Comparison of ENCODE assay signal across 22 cellular contexts in the genomic region with DNA sequence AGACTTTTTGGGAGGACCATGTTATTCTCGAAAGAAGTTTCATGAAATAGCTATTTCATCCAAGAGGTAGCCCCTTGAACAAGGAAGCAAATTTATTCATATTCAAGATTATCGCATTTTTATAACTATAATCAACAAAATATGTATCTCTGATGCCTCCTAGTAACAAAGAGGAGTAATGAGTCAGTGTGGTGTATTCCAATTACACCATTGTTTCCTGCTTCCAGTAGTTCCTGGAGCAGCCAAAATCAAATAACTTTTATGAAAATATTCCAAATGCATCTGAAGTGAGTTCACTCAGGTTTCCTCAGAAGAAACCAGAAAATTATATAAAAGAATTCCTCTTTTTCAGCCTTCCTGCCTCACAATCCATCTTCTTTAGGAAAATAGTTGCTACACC.
"Had no signal": no experiment of that assay in that cellular context is flagged by ENCODE, and none has a peak within 500 bp of the region (broad histone marks: within the 10 kb centered on the region; RNA-seq: fewer than 3 reads in every experiment).

No MANE protein-coding gene starts in this region.

- DNase-seq: central memory CD4-positive, alpha-beta T cell; cortex of kidney; effector memory CD8-positive, alpha-beta T cell; erythroblast; foreskin keratinocyte; head of caudate nucleus; mammary epithelial cell; mucosa of descending colon; naive thymus-derived CD8-positive, alpha-beta T cell; psoas muscle; sigmoid colon; stimulated activated CD4-positive, alpha-beta T cell treated with anti-CD3 and anti-CD28 coated beads, Interleukin-2, amount 100 ng/mL, for 24 hours; stimulated activated CD4-positive, alpha-beta T cell treated with anti-CD3 and anti-CD28 coated beads, Interleukin-4, amount 100 ng/mL, for 4 hours; stimulated activated naive B cell treated with anti-CD40 and anti-IgM and Interleukin-4, amounts not matched to agents 10 μg/mL and 1 μg/mL and 100 μg/mL, for 72 hours; stomach; substantia nigra; transverse colon had no signal

- H3K79me2 ChIP-seq: hepatocyte had no signal

- H3K4me2 ChIP-seq: hepatocyte had no signal

- H3K4me3 ChIP-seq: hepatocyte, mucosa of descending colon, psoas muscle, right atrium auricular region, sigmoid colon, skin epidermis, stomach, thoracic aorta, transverse colon had no signal

- H2AFZ ChIP-seq: hepatocyte had no signal

- H3K27ac ChIP-seq: foreskin keratinocyte, hepatocyte, neutrophil, psoas muscle, right atrium auricular region, sigmoid colon, skin epidermis, stomach, thoracic aorta, transverse colon had no signal

- H3K9me3 ChIP-seq: mucosa of descending colon, neutrophil, psoas muscle, right atrium auricular region, sigmoid colon, stomach, thoracic aorta, transverse colon had no signal

- H3K27me3 ChIP-seq: foreskin keratinocyte, hepatocyte, neutrophil, right atrium auricular region, sigmoid colon, stomach, transverse colon had no signal

- ATAC-seq: effector memory CD8-positive, alpha-beta T cell; foreskin keratinocyte; mucosa of descending colon; naive thymus-derived CD8-positive, alpha-beta T cell; psoas muscle; stimulated activated naive B cell treated with anti-CD40 and anti-IgM and Interleukin-4, amounts not matched to agents 10 μg/mL and 1 μg/mL and 100 μg/mL, for 72 hours had no signal

- H3K4me1 ChIP-seq: foreskin keratinocyte, psoas muscle, right atrium auricular region, sigmoid colon, transverse colon had no signal
